In genomic region chr20:50858525-50858924, GRCh38 we compare ENCODE assay signal across 24 cellular contexts.
"Had no signal": no experiment of that assay in that cellular context is flagged by ENCODE, and none has a peak within 500 bp of the region (broad histone marks: within the 10 kb centered on the region; RNA-seq: fewer than 3 reads in every experiment).

No MANE protein-coding gene starts in this region.

- H3K27ac ChIP-seq: neural progenitor cell, ovary, parathyroid adenoma, psoas muscle, right lobe of liver, sigmoid colon, stomach, thoracic aorta, thyroid gland, tibial nerve, upper lobe of left lung, vagina had no signal

- H3K4me3 ChIP-seq: neural progenitor cell, ovary, psoas muscle, right lobe of liver, sigmoid colon, stomach, thoracic aorta, thyroid gland, tibial nerve, upper lobe of left lung, vagina had no signal

- H3K9ac ChIP-seq: neural progenitor cell, parathyroid adenoma had no signal

- H2AFZ ChIP-seq: neural progenitor cell, parathyroid adenoma had no signal

- H3K36me3 ChIP-seq: neural progenitor cell, ovary, right lobe of liver, sigmoid colon, stomach, thoracic aorta, thyroid gland, tibial nerve, upper lobe of left lung, vagina had no signal

- H3K4me2 ChIP-seq: neural progenitor cell had no signal

- H3K4me1 ChIP-seq: psoas muscle, sigmoid colon, tibial nerve, upper lobe of left lung had no signal

- H3K27me3 ChIP-seq: neural progenitor cell, ovary, right lobe of liver, sigmoid colon, stomach, thyroid gland, tibial nerve, upper lobe of left lung, vagina had no signal

- ATAC-seq: psoas muscle; right cardiac atrium; right lobe of liver; stimulated activated effector memory CD8-positive, alpha-beta T cell treated with anti-CD3 and anti-CD28 coated beads, Interleukin-12 subunit alpha, Interleukin-12 subunit beta, amount 100 ng/mL, for 72 hours had no signal

- DNase-seq: occipital lobe; ovary; posterior cingulate gyrus; psoas muscle; right lobe of liver; sigmoid colon; small intestine; stimulated activated CD4-positive, alpha-beta T cell treated with anti-CD3 and anti-CD28 coated beads, Interleukin-15, amount 100 ng/mL, for 24 hours; stimulated activated CD4-positive, alpha-beta T cell treated with anti-CD3 and anti-CD28 coated beads, Interleukin-2, amount 100 ng/mL, for 24 hours; stimulated activated CD4-positive, alpha-beta T cell treated with anti-CD3 and anti-CD28 coated beads, Interleukin-2, amount 100 ng/mL, for 48 hours; stimulated activated CD4-positive, alpha-beta T cell treated with anti-CD3 and anti-CD28 coated beads, Interleukin-4, amount 100 ng/mL, for 24 hours; stimulated activated naive B cell treated with anti-CD40 and anti-IgM and Interleukin-4, amounts not matched to agents 10 μg/mL and 1 μg/mL and 100 μg/mL, for 72 hours; stimulated activated naive CD4-positive, alpha-beta T cell treated with Interleukin-2 at 50 U/mL for 16 hours; stomach; thyroid gland; trophoblast cell; upper lobe of left lung had no signal

- H3K79me2 ChIP-seq: parathyroid adenoma had no signal

- H3K9me3 ChIP-seq: ovary, psoas muscle, right lobe of liver, sigmoid colon, stomach, thoracic aorta, thyroid gland, tibial nerve, upper lobe of left lung, vagina had no signal
